In genomic region chr6:90369651-90370050, GRCh38 we compare ENCODE assay signal across 1 cellular context.
TF ChIP-seq lines count a peak whose summit lies in the region.

No MANE protein-coding gene starts in this region.

TF ChIP-seq in K562, 482 proteins besides CTCF, POLR2A, EP300 and RAD21 (continued from another document):
- TF ChIP-seq ZBTB11 (CRISPR knock-in tag; IDR thresholded peaks at IDR 0.05) (0 out of 6 replicates have a peak, but pooled peaks of 1 of the 3 experiments have one; percentile 30), ATF6 (CRISPR knock-in tag; IDR thresholded peaks at IDR 0.05) (no peak), CREB3L1 (IDR thresholded peaks at IDR 0.05; ENCODE audit: borderline replicate concordance, low read depth) (no peak), GABPB1 (CRISPR knock-in tag; IDR thresholded peaks at IDR 0.05) (0 out of 2 replicates have a peak, but pooled peaks have one; percentile 10), SRF (CRISPR knock-in tag; IDR thresholded peaks at IDR 0.05) (peak in 1 of 2 experiments; percentile 86; a peak in 2 of 4 replicates)
